2 cellular contexts compared by ENCODE assay signal in genomic region chr1:237183963-237184540, GRCh38.
A peak's percentile ranks its signal among the peaks of the same experiment; 100 is the strongest.
TF ChIP-seq lines count a peak whose summit lies in the region.

No MANE protein-coding gene starts in this region.

TF ChIP-seq in GM23338, 12 proteins besides CTCF, POLR2A, EP300 and RAD21:
- TF ChIP-seq CREB1 (CRISPR knock-in tag; IDR thresholded peaks at IDR 0.05; ENCODE audit: low read depth), result no peak
- peak; percentile 31; the same call in 1 of the 2 replicates for TF ChIP-seq ZNF462 (CRISPR knock-in tag; IDR thresholded peaks at IDR 0.05)

TF ChIP-seq in IMR-90, 13 proteins besides CTCF, POLR2A, EP300 and RAD21:
- TF ChIP-seq CEBPB (IDR thresholded peaks at IDR 0.05; ENCODE audit: low read depth, low read length), result no peak
- no peak for TF ChIP-seq BHLHE40 (IDR thresholded peaks at IDR 0.05; ENCODE audit: low read depth, low read length)
- no peak for TF ChIP-seq RFX5 (IDR thresholded peaks at IDR 0.05; ENCODE audit: low read depth, low read length)
- no peak for TF ChIP-seq NFE2L2 (IDR thresholded peaks at IDR 0.05; ENCODE audit: low read depth, low read length)
- TF ChIP-seq ELK1 (IDR thresholded peaks at IDR 0.05; ENCODE audit: borderline replicate concordance, low read depth, low read length), result no peak
- peak; percentile 77 for TF ChIP-seq MAFK (IDR thresholded peaks at IDR 0.05; ENCODE audit: low read depth, low read length)
- TF ChIP-seq SMC3 (IDR thresholded peaks at IDR 0.05; ENCODE audit: low read depth, low read length), result no peak
- TF ChIP-seq CHD1 (IDR thresholded peaks at IDR 0.05; ENCODE audit: low read depth, low read length), result no peak
